In the genomic region with DNA sequence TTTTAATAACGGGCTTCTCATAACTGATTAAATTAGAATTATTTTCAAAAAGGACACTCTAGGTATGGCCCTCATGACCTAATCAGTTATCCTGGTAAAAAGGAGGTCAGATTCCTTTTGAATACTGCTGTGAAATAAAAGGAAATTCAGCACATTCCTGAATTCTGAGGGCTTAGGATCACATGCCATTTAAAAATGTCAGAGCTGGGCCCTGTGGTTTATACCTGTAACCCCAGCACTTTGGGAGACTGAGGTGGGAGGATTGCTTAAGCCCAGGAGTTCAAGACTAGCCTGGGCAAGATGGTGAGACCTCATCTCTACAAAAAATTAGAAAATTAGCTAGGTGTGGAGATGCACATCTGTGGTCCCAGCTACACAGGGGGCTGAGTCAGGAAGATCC, we compare ENCODE assay signal across 12 cellular contexts. TPM values are rescaled to one million over a fixed set of nuclear protein-coding genes. Genes with fewer than 3 reads are reported as not detected.
"Had no signal": no experiment of that assay in that cellular context is flagged by ENCODE, and none has a peak within 500 bp of the region (broad histone marks: within the 10 kb centered on the region; RNA-seq: fewer than 3 reads in every experiment).

No MANE protein-coding gene starts in this region.

- DNase-seq: activated CD4-positive, alpha-beta T cell treated with anti-CD3 and anti-CD28 coated beads for 4 hours; activated CD8-positive, alpha-beta memory T cell treated with anti-CD3 and anti-CD28 coated beads, Interleukin-2, amount 50 U/mL, for 48 hours; activated CD8-positive, alpha-beta T cell treated with anti-CD3 and anti-CD28 coated beads, Interleukin-2, amount 10 ng/mL, durations not matched to agents 7 days and 5 days; activated naive CD4-positive, alpha-beta T cell; central memory CD4-positive, alpha-beta T cell; left lung; ovary; stimulated activated CD4-positive, alpha-beta T cell treated with anti-CD3 and anti-CD28 coated beads, Interleukin-15, amount 100 ng/mL, for 24 hours; stimulated activated CD4-positive, alpha-beta T cell treated with anti-CD3 and anti-CD28 coated beads, Interleukin-4, amount 100 ng/mL, for 24 hours; stomach; T-helper 1 cell had no signal

- ATAC-seq: activated CD8-positive, alpha-beta T cell treated with anti-CD3 and anti-CD28 coated beads, Interleukin-2, amount 10 ng/mL, durations not matched to agents 7 days and 5 days; left lung had no signal

RNA-seq across cellular contexts. Expression of a gene that starts 28.7 kb away (rescaled TPM):
- total RNA-seq: ascending aorta had no signal
